Comparison of ENCODE assay signal across 11 cellular contexts in genomic region chr1:24186031-24186710, GRCh38. TPM values are rescaled to one million over a fixed set of nuclear protein-coding genes. Genes with fewer than 3 reads are reported as not detected.
DNase-seq lines count a peak whose midpoint lies in the region; ATAC-seq and TF ChIP-seq lines count a peak whose summit lies in the region.
"Had no signal": no experiment of that assay in that cellular context is flagged by ENCODE, and none has a peak within 500 bp of the region (broad histone marks: within the 10 kb centered on the region; RNA-seq: fewer than 3 reads in every experiment).

No MANE protein-coding gene starts in this region.

- ATAC-seq in CD4-positive, alpha-beta T cell (ENCODE audit: poor library complexity) = no peak
- no peak for ATAC-seq in natural killer cell
- no peak for ATAC-seq in GM21360 (IDR thresholded peaks at IDR 0.05; ENCODE audit: unreplicated experiment)
- no peak for ATAC-seq in HG03175 (IDR thresholded peaks at IDR 0.05; ENCODE audit: unreplicated experiment)

- H3K27me3 ChIP-seq in CD4-positive, alpha-beta T cell (ENCODE audit: control insufficient read depth, insufficient read depth, low read length) = no peaks in the 10 kb centered on the region
- H3K27me3 ChIP-seq in Loucy (ENCODE audit: insufficient read depth, low read length, poor library complexity, severe bottlenecking) (no peaks in the 10 kb centered on the region), colonic mucosa (no peaks in the 10 kb centered on the region)
- H3K27me3 ChIP-seq: testis had no signal

- no peaks in the 10 kb centered on the region for H3K9me3 ChIP-seq in CD4-positive, alpha-beta T cell (ENCODE audit: control insufficient read depth, low read length)
- H3K9me3 ChIP-seq in Loucy (ENCODE audit: insufficient read depth, low read depth, low read length) = no peaks in the 10 kb centered on the region
- H3K9me3 ChIP-seq in colonic mucosa = no peaks in the 10 kb centered on the region
- H3K9me3 ChIP-seq: testis had no signal

- H2AFZ ChIP-seq in Loucy (ENCODE audit: low read length) = peak overlapping the region; percentile 92; the same call in 1 of the 2 replicates

- H3K27ac ChIP-seq in CD4-positive, alpha-beta T cell (ENCODE audit: low read depth, low read length) = no peak overlapping the region
- peak overlapping the region; percentile 60 for H3K27ac ChIP-seq in colonic mucosa
- H3K27ac ChIP-seq: testis had no signal

- 0 out of 2 replicates have a peak, but pooled peaks cover 7% of the 10 kb centered on the region for H3F3A ChIP-seq in Loucy (ENCODE audit: low read depth)

- peak overlapping the region; percentile 78 for H3K4me2 ChIP-seq in Loucy (ENCODE audit: low read depth, low read length, poor library complexity, severe bottlenecking)

- TF ChIP-seq CTCF in CD4-positive, alpha-beta T cell (IDR thresholded peaks at IDR 0.05) = no peak
- TF ChIP-seq CTCF in Loucy (conservative IDR thresholded peaks at IDR 0.05; ENCODE audit: low read length) (no peak), colonic mucosa (IDR thresholded peaks at IDR 0.05) (no peak), natural killer cell (IDR thresholded peaks at IDR 0.05) (no peak)

- H3K9me2 ChIP-seq in Loucy (replicated peaks; ENCODE audit: low read depth, low read length) = no peaks in the 10 kb centered on the region

- peak overlapping the region; percentile 84 for H3K4me3 ChIP-seq in Loucy (ENCODE audit: low read length, poor library complexity, severe bottlenecking)
- peak overlapping the region; percentile 41 for H3K4me3 ChIP-seq in colonic mucosa

- no peaks in the 10 kb centered on the region for H3K27me3 Mint-ChIP-seq in CD4-positive, alpha-beta T cell
- H3K27me3 Mint-ChIP-seq in natural killer cell (ENCODE audit: low read depth in 2 of 2) = peaks cover 35 to 39% of the 10 kb centered on the region in 2 donors

- intact Hi-C loops in CD4-positive, alpha-beta T cell (cut with DNase I, micrococcal nuclease) = no loop called here
- intact Hi-C loops in colonic mucosa (cut with DNase I) = no loop called here
- intact Hi-C loops in natural killer cell (cut with micrococcal nuclease) = no loop called here

- POLR2A ChIA-PET in CD4-positive, alpha-beta T cell (lab: Charles Lee) = interaction anchor here (2.8 kb wide), 1 partner anchor 457 kb away, joined by 9 read pairs; the partner anchor contains the start of gene SRRM1

- CTCF ChIA-PET in CD4-positive, alpha-beta T cell (lab: Charles Lee) = interaction anchor here (1.8 kb wide), 1 partner anchor 16 kb away, joined by 7 read pairs; no protein-coding TSS in a partner anchor

- no peaks in the 10 kb centered on the region for H3K36me3 ChIP-seq in Loucy (ENCODE audit: insufficient read depth, low read length)
- H3K36me3 ChIP-seq in colonic mucosa = no peaks in the 10 kb centered on the region

- no peaks in the 10 kb centered on the region for H4K20me1 ChIP-seq in Loucy (ENCODE audit: insufficient read depth, low read length, poor library complexity, severe bottlenecking)

- peak overlapping the region; percentile 61 for H3K27ac Mint-ChIP-seq in CD4-positive, alpha-beta T cell
- no peak overlapping the region for H3K27ac Mint-ChIP-seq in natural killer cell

- H3K79me2 ChIP-seq in Loucy (ENCODE audit: insufficient read depth, low read length) = no peaks in the 10 kb centered on the region

- H3K9me3 Mint-ChIP-seq in CD4-positive, alpha-beta T cell = no peaks in the 10 kb centered on the region
- no peaks in the 10 kb centered on the region for H3K9me3 Mint-ChIP-seq in natural killer cell

- H3K4me1 ChIP-seq in Loucy (ENCODE audit: insufficient read depth, low read length, poor library complexity, severe bottlenecking) (peaks cover 52% of the 10 kb centered on the region), colonic mucosa (no peaks in the 10 kb centered on the region)
- H3K4me1 ChIP-seq: testis had no signal

- H3K4me1 Mint-ChIP-seq in CD4-positive, alpha-beta T cell (ENCODE audit: low read depth) = peaks cover 44% of the 10 kb centered on the region
- peaks cover 6 to 9% of the 10 kb centered on the region in 2 donors for H3K4me1 Mint-ChIP-seq in natural killer cell

- H3K9ac ChIP-seq in Loucy (ENCODE audit: low read depth, low read length, poor library complexity, severe bottlenecking) (peak overlapping the region; percentile 81), colonic mucosa (ENCODE audit: low read depth in 2 of 2, low read length in 2 of 2) (peak overlapping the region; percentile 52 to 59)

- no peaks in the 10 kb centered on the region for H3K36me3 Mint-ChIP-seq in CD4-positive, alpha-beta T cell (ENCODE audit: low read depth)
- no peaks in the 10 kb centered on the region for H3K36me3 Mint-ChIP-seq in natural killer cell

- H3K4me3 Mint-ChIP-seq in CD4-positive, alpha-beta T cell = peak overlapping the region; percentile 93
- peak overlapping the region; percentile 71 for H3K4me3 Mint-ChIP-seq in natural killer cell

- no peak for DNase-seq in CD4-positive, alpha-beta T cell
- DNase-seq in colonic mucosa (no peak), natural killer cell (no peak), COR-L47 (lab: John Stamatoyannopoulos, UW) (no peak)
- DNase-seq in stimulated activated CD4-positive, alpha-beta T cell treated with anti-CD3 and anti-CD28 coated beads, Interleukin-4, amount 100 ng/mL, for 1 hour = no peak
- DNase-seq: GF-D8, testis had no signal

RNA-seq across cellular contexts. Expression of gene IFNLR1, which starts 0.9 kb away (rescaled TPM):
- 1 to 10 TPM; 1.2 to 1.3 TPM for total RNA-seq in CD4-positive, alpha-beta T cell
- total RNA-seq in colonic mucosa (10 to 100 TPM in 1 of 2 donors, 1 to 10 TPM in 1; 7.9 to 16.8 TPM), natural killer cell (1 to 10 TPM in 1 of 3 donors, under 1 TPM in 2; 0.07 to 2.5 (median 0.19) TPM)

RNA-seq across cellular contexts. Expression of gene IL22RA1, which starts 43.2 kb away (rescaled TPM):
- not detected for total RNA-seq in CD4-positive, alpha-beta T cell
- total RNA-seq in colonic mucosa (10 to 100 TPM; 15.5 to 17.3 TPM), natural killer cell (not detected)
- total RNA-seq: dermis microvascular lymphatic vessel endothelial cell had no signal

Comparison
In these comparisons a context has a peak if more than half of its experiments do, and no peak if none do; other contexts are left out.
1. RNA of gene IL22RA1, which starts 43.2 kb away (total RNA-seq): 15.5 to 17.3 TPM in colonic mucosa; not detected in CD4-positive, alpha-beta T cell and not detected in natural killer cell; every median in the first group is over 10 times any median in the second.